1 cellular context compared by ENCODE assay signal in the genomic region with DNA sequence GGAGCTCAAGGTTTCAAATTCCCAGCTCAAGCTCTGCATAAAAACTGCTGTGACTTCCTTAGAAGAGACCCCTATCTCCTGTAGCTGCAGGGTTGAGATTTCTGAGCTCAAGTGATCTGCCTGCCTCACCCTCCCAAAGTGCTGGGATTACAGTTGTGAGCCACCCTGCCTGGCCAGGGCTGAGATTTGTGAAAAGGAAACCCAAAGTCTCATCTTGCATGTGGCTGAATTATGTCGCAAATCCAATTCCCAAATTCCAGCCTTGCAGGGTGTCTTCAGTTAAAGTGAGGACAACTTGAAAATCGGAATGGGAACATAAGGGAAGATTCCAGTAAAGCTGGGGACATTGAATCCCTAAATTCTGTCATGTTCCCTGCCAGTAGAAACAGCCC.
TF ChIP-seq lines count a peak whose summit lies in the region.

No MANE protein-coding gene starts in this region.

TF ChIP-seq in GM23338, 12 proteins besides CTCF, POLR2A, EP300 and RAD21 (continued from another document):
- TF ChIP-seq EZH2phosphoT487 (IDR thresholded peaks at IDR 0.05; ENCODE audit: unreplicated experiment) (no peak), NANOG (IDR thresholded peaks at IDR 0.05; ENCODE audit: borderline replicate concordance) (no peak)
TF ChIP-seq in GM23338: peak in this region for 0.
